In the genomic region with DNA sequence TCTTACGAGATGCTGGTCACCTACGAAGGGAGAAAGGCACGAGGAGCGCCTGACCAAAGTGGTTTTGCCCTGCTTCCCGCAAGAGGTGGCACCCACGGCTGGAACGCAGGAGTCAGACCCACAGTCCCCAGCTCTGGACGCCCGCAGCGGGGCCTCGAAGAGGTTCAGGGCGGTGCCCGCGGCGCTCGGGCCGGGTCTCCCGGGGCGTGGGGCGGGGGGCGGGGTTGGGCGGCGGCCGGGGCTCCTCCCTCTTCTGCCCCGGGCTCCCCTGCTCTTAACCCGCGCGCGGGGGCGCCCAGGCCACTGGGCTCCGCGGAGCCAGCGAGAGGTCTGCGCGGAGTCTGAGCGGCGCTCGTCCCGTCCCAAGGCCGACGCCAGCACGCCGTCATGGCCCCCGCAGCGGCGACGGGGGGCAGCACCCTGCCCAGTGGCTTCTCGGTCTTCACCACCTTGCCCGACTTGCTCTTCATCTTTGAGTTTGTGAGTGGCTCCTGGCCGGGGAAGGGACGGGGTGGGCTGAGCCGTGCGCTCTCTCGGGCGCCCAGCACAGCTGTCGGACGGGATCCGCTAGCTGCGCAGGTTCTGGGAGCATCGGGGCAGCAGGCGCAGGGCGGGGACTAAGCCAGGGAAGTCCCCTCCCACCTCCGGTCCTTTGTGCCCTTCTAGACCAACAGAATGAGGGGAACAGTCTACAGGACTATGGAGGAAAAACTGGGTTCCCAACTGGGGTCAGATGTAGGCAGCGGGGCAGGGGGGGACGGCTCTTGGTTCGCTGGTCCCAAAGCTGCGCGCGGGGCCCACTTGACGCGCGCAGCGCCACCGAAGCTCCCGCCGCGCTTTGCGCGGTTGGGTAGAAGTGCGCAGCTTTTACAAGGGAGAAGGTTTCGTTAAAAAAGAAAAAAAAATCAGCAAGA, we compare ENCODE assay signal across 8 cellular contexts. TPM values are rescaled to one million over a fixed set of nuclear protein-coding genes. Genes with fewer than 3 reads are reported as not detected.
DNase-seq lines count a peak whose midpoint lies in the region; ATAC-seq and TF ChIP-seq lines count a peak whose summit lies in the region.

A gene (plus strand): TSS at position 303 of the 914 bp plus-strand sequence. CDS start 85 bp downstream, at position 388.

- WGBS in neuronal stem cell (ENCODE audit: extremely low coverage in 2 of 2, insufficient read length in 2 of 2, insufficient replicate concordance in 1 of 2), 2 donors = no CpG with 5 or more reads among the region's 81 CpGs
- 1% methylated on average over 36 to 66 of the region's 81 CpGs for WGBS in upper lobe of left lung, 2 donors

- no peaks in the 10 kb centered on the region for H3K9me3 Mint-ChIP-seq in activated CD4-positive, alpha-beta memory T cell treated with anti-CD3 and anti-CD28 coated beads, Interleukin-2, amount 10 ng/mL, durations not matched to agents 7 days and 5 days

- H3K36me3 ChIP-seq in BLaER1 treated with 17β-estradiol and CSF1 and Interleukin-3, amounts not matched to agents 10 nM and 100 nM = no peaks in the 10 kb centered on the region
- H3K36me3 ChIP-seq in neuronal stem cell (replicated peaks in 1 of 2; ENCODE audit: control insufficient read depth in 2 of 2, insufficient read depth in 2 of 2, low read length in 2 of 2) = no peaks in the 10 kb centered on the region
- no peaks in the 10 kb centered on the region for H3K36me3 ChIP-seq in upper lobe of left lung

- H4K8ac ChIP-seq in neuronal stem cell (ENCODE audit: low read depth, low read length) = no peak within 1 kb of the TSS

- peak within 1 kb of the TSS; percentile 42 for H2BK15ac ChIP-seq in neuronal stem cell (ENCODE audit: low read length)

- peak; percentile 52 for ATAC-seq in HG02759 (IDR thresholded peaks at IDR 0.05; ENCODE audit: unreplicated experiment)
- peak; percentile 51 for ATAC-seq in esophagus mucosa
- ATAC-seq in upper lobe of left lung (ENCODE audit: low FRiP score in 2 of 2) = peak in 1 of 2 donors; percentile 7
- ATAC-seq in HG03139 (IDR thresholded peaks at IDR 0.05; ENCODE audit: unreplicated experiment) = no peak

- no peaks in the 10 kb centered on the region for H3K9me3 ChIP-seq in BLaER1 treated with 17β-estradiol and CSF1 and Interleukin-3, amounts not matched to agents 10 nM and 100 nM (replicated peaks in 1 of 11)
- H3K9me3 ChIP-seq in neuronal stem cell (replicated peaks in 1 of 2; ENCODE audit: control insufficient read depth in 2 of 2, insufficient read depth in 1 of 2, low read depth in 1 of 2, low read length in 2 of 2) (no peaks in the 10 kb centered on the region), upper lobe of left lung (no peaks in the 10 kb centered on the region)

- H3K36me3 Mint-ChIP-seq in activated CD4-positive, alpha-beta memory T cell treated with anti-CD3 and anti-CD28 coated beads, Interleukin-2, amount 10 ng/mL, durations not matched to agents 7 days and 5 days (ENCODE audit: low read depth) = peaks cover 42% of the 10 kb centered on the region

- peak within 1 kb of the TSS; percentile 89 for H3K18ac ChIP-seq in neuronal stem cell (ENCODE audit: low read length)

- peak within 1 kb of the TSS; percentile 57 to 88 (median 79) for H3K4me2 ChIP-seq in BLaER1 treated with 17β-estradiol and CSF1 and Interleukin-3, amounts not matched to agents 10 nM and 100 nM
- peak within 1 kb of the TSS; percentile 87 for H3K4me2 ChIP-seq in neuronal stem cell (ENCODE audit: insufficient read depth, low read length, poor library complexity, severe bottlenecking)

- 0 out of 22 replicates have a peak within 1 kb of the TSS, but pooled peaks of 1 of the 11 experiments have one; percentile 2 for H3K9ac ChIP-seq in BLaER1 treated with 17β-estradiol and CSF1 and Interleukin-3, amounts not matched to agents 10 nM and 100 nM
- peak within 1 kb of the TSS; percentile 14 for H3K9ac ChIP-seq in neuronal stem cell (ENCODE audit: low read depth, low read length, poor library complexity)

- CTCF ChIA-PET in activated CD4-positive, alpha-beta memory T cell treated with anti-CD3 and anti-CD28 coated beads, Interleukin-2, amount 10 ng/mL, durations not matched to agents 7 days and 5 days (lab: Charles Lee) = interaction anchor here (1.1 to 10.2 kb wide), 7 partner anchors 10 to 320 kb away, joined by 4 to 397 read pairs (median 25); a partner anchor contains a TSS

- no peak within 1 kb of the TSS for H2BK12ac ChIP-seq in neuronal stem cell (ENCODE audit: low read length)

- POLR2A ChIA-PET in activated CD4-positive, alpha-beta memory T cell treated with anti-CD3 and anti-CD28 coated beads, Interleukin-2, amount 10 ng/mL, durations not matched to agents 7 days and 5 days (lab: Charles Lee) = interaction anchor here (0.7 to 8.8 kb wide), 13 partner anchors 9 to 140 kb away, joined by 3 to 432 read pairs (median 6); a partner anchor contains a TSS

- peaks cover 6 to 20% (median 17%) of the 10 kb centered on the region in 10 experiments; a peak in 13 of 20 replicates for H3K4me1 ChIP-seq in BLaER1 treated with 17β-estradiol and CSF1 and Interleukin-3, amounts not matched to agents 10 nM and 100 nM
- H3K4me1 ChIP-seq in neuronal stem cell (ENCODE audit: control insufficient read depth in 2 of 2, insufficient read depth in 1 of 2, low read depth in 1 of 2, low read length in 2 of 2) (peaks cover 5 to 9% of the 10 kb centered on the region in 2 donors), upper lobe of left lung (peaks cover 3 to 25% (median 14%) of the 10 kb centered on the region in 4 donors)

- peaks cover 5% of the 10 kb centered on the region for H3K27me3 Mint-ChIP-seq in activated CD4-positive, alpha-beta memory T cell treated with anti-CD3 and anti-CD28 coated beads, Interleukin-2, amount 10 ng/mL, durations not matched to agents 7 days and 5 days

- no peak within 1 kb of the TSS for H3K27ac ChIP-seq in BLaER1 treated with 17β-estradiol and CSF1 and Interleukin-3, amounts not matched to agents 10 nM and 100 nM
- H3K27ac ChIP-seq in neuronal stem cell (replicated peaks; ENCODE audit: low read length) (no peak within 1 kb of the TSS), upper lobe of left lung (peak within 1 kb of the TSS; percentile 49 to 87 (median 78))

- H2BK5ac ChIP-seq in neuronal stem cell (ENCODE audit: low read length) = no peak within 1 kb of the TSS

- DNase-seq in activated CD4-positive, alpha-beta memory T cell treated with anti-CD3 and anti-CD28 coated beads, Interleukin-2, amount 10 ng/mL, durations not matched to agents 7 days and 5 days = peak; percentile 72
- DNase-seq in neuronal stem cell (ENCODE audit: low spot score) = peak; percentile 27
- DNase-seq in upper lobe of left lung = peak in 1 of 2 donors; percentile 88
- DNase-seq in HT-29 (ENCODE audit: low spot score) = no peak

- peak within 1 kb of the TSS; percentile 28 for H3K23ac ChIP-seq in neuronal stem cell (ENCODE audit: low read depth, low read length, poor library complexity)

- no peak within 1 kb of the TSS for H3K14ac ChIP-seq in neuronal stem cell (ENCODE audit: low read length)

- TF ChIP-seq EP300 in upper lobe of left lung (IDR thresholded peaks at IDR 0.05) = no peak

- H3K79me1 ChIP-seq in neuronal stem cell (ENCODE audit: low read depth, low read length) = no peaks in the 10 kb centered on the region

- peak within 1 kb of the TSS; percentile 24 for H2AK5ac ChIP-seq in neuronal stem cell (ENCODE audit: low read depth, low read length)

- peak within 1 kb of the TSS; percentile 99 for H3K4me3 Mint-ChIP-seq in activated CD4-positive, alpha-beta memory T cell treated with anti-CD3 and anti-CD28 coated beads, Interleukin-2, amount 10 ng/mL, durations not matched to agents 7 days and 5 days

- H3K4me3 ChIP-seq in BLaER1 treated with 17β-estradiol and CSF1 and Interleukin-3, amounts not matched to agents 10 nM and 100 nM = peak within 1 kb of the TSS; percentile 34 to 66 (median 51); a peak in 19 of 20 replicates
- H3K4me3 ChIP-seq in neuronal stem cell (ENCODE audit: low read length in 2 of 2) (peak within 1 kb of the TSS; percentile 31 to 77), upper lobe of left lung (peak within 1 kb of the TSS; percentile 4 to 49 (median 41))

- H3K27ac Mint-ChIP-seq in activated CD4-positive, alpha-beta memory T cell treated with anti-CD3 and anti-CD28 coated beads, Interleukin-2, amount 10 ng/mL, durations not matched to agents 7 days and 5 days = peak within 1 kb of the TSS; percentile 98

- H2BK120ac ChIP-seq in neuronal stem cell (ENCODE audit: low read depth, low read length) = no peak within 1 kb of the TSS

- H4K91ac ChIP-seq in neuronal stem cell (ENCODE audit: low read depth, low read length, poor library complexity) = no peak within 1 kb of the TSS

- peak within 1 kb of the TSS; percentile 91 for H2AFZ ChIP-seq in neuronal stem cell (ENCODE audit: low read length)

- peaks cover 0 to 40% (median 13%) of the 10 kb centered on the region in 11 experiments; a peak in 11 of 22 replicates for H4K20me1 ChIP-seq in BLaER1 treated with 17β-estradiol and CSF1 and Interleukin-3, amounts not matched to agents 10 nM and 100 nM

- no peak within 1 kb of the TSS for H3K4ac ChIP-seq in neuronal stem cell (ENCODE audit: low read length)

- peaks cover 71% of the 10 kb centered on the region for H3K4me1 Mint-ChIP-seq in activated CD4-positive, alpha-beta memory T cell treated with anti-CD3 and anti-CD28 coated beads, Interleukin-2, amount 10 ng/mL, durations not matched to agents 7 days and 5 days

- peaks cover 53 to 73% (median 62%) of the 10 kb centered on the region in 11 experiments for H3K27me3 ChIP-seq in BLaER1 treated with 17β-estradiol and CSF1 and Interleukin-3, amounts not matched to agents 10 nM and 100 nM
- H3K27me3 ChIP-seq in neuronal stem cell (ENCODE audit: control insufficient read depth in 3 of 3, insufficient read depth in 3 of 3, low read depth in 1 of 3, low read length in 3 of 3) (peaks cover 21 to 89% (median 57%) of the 10 kb centered on the region in 3 experiments), upper lobe of left lung (peaks cover 0 to 32% (median 13%) of the 10 kb centered on the region in 4 donors)

- no peak for TF ChIP-seq POLR2A in upper lobe of left lung (IDR thresholded peaks at IDR 0.05)

- TF ChIP-seq CTCF in upper lobe of left lung (IDR thresholded peaks at IDR 0.05) = no peak

RNA-seq across cellular contexts. Expression of the gene that starts here (rescaled TPM):
- total RNA-seq in activated CD4-positive, alpha-beta memory T cell treated with anti-CD3 and anti-CD28 coated beads, Interleukin-2, amount 10 ng/mL, durations not matched to agents 7 days and 5 days = 100 to 1,000 TPM; 202 to 210 TPM
- total RNA-seq in esophagus mucosa = 382 TPM
- 0.18 TPM for polyA plus RNA-seq in neuronal stem cell (2013, experiment 1 of 2)
- 0.19 TPM for polyA plus RNA-seq in neuronal stem cell (2013, experiment 2 of 2)
- 10 to 100 TPM in 1 of 6 donors, 1 to 10 TPM in 4, not detected in 1; 3.7 to 13.0 (median 5.0) TPM for total RNA-seq in upper lobe of left lung
- not detected in 2 replicates for total RNA-seq in HT-29 (2014; rRNA removed; shearing (Covaris generic))

Comparison
In these comparisons a context has a peak if more than half of its experiments do, and no peak if none do; other contexts are left out.
1. RNA of the gene that starts here (total RNA-seq): 382 TPM in esophagus mucosa (single experiment) and 202 to 210 TPM in activated CD4-positive, alpha-beta memory T cell treated with anti-CD3 and anti-CD28 coated beads, Interleukin-2, amount 10 ng/mL, durations not matched to agents 7 days and 5 days; 3.7 to 13.0 TPM in upper lobe of left lung and not detected in HT-29; every median in the first group is over 10 times any median in the second.
2. H3K27ac ChIP-seq: peak in upper lobe of left lung (4 of 4); none in BLaER1 treated with 17β-estradiol and CSF1 and Interleukin-3, amounts not matched to agents 10 nM and 100 nM (0 of 11) and neuronal stem cell (single experiment).
3. Peak in every context shown above with its lines, with median percentiles within 50 percentile points of each other: H3K4me3 ChIP-seq.